8 cellular contexts compared by ENCODE assay signal in genomic region chr22:24146190-24146616, GRCh38. TPM values are rescaled to one million over a fixed set of nuclear protein-coding genes. Genes with fewer than 3 reads are reported as not detected.
DNase-seq lines count a peak whose midpoint lies in the region; ATAC-seq and TF ChIP-seq lines count a peak whose summit lies in the region.

No MANE protein-coding gene starts in this region.

- H3K4me1 Mint-ChIP-seq in T-helper 2 cell treated with Interferon-gamma antibody and Interleukin-4, amounts not matched to agents 5 μg/mL and 100 μg/mL, for 36 hours (ENCODE audit: low read depth), result peaks cover 39% of the 10 kb centered on the region
- peaks cover 32% of the 10 kb centered on the region for H3K4me1 Mint-ChIP-seq in neural progenitor cell

- H3K27ac Mint-ChIP-seq in T-helper 2 cell treated with Interferon-gamma antibody and Interleukin-4, amounts not matched to agents 5 μg/mL and 100 μg/mL, for 36 hours, result peak overlapping the region; percentile 56
- peak overlapping the region; percentile 34 for H3K27ac Mint-ChIP-seq in neural progenitor cell

- peaks cover 1% of the 10 kb centered on the region for H3K4me1 ChIP-seq in neural progenitor cell

- peaks cover 6% of the 10 kb centered on the region for H3K36me3 Mint-ChIP-seq in T-helper 2 cell treated with Interferon-gamma antibody and Interleukin-4, amounts not matched to agents 5 μg/mL and 100 μg/mL, for 36 hours (ENCODE audit: low read depth)
- no peaks in the 10 kb centered on the region for H3K36me3 Mint-ChIP-seq in neural progenitor cell

- ATAC-seq in GM18907 (IDR thresholded peaks at IDR 0.05; ENCODE audit: unreplicated experiment), result peak; percentile 72
- ATAC-seq in esophagus mucosa, result peak; percentile 37
- no peak for ATAC-seq in HG02840 (IDR thresholded peaks at IDR 0.05; ENCODE audit: low FRiP score, unreplicated experiment)
- ATAC-seq in HG03159 (IDR thresholded peaks at IDR 0.05; ENCODE audit: unreplicated experiment), result no peak

- H3K9me3 ChIP-seq in neural progenitor cell (ENCODE audit: low read depth), result no peaks in the 10 kb centered on the region

- peaks cover 29% of the 10 kb centered on the region for H4K20me1 ChIP-seq in neural progenitor cell (ENCODE audit: low read depth)

- H3K27ac ChIP-seq in neural progenitor cell, result peak overlapping the region; percentile 16

- no peak overlapping the region for H3K4me3 ChIP-seq in neural progenitor cell

- no peak for TF ChIP-seq CTCF in neural progenitor cell (IDR thresholded peaks at IDR 0.05)

- DNase-seq in Ammon's horn (ENCODE audit: low spot score), result peak; percentile 51
- peak; percentile 84 for DNase-seq in KBM-7
- peak; percentile 10 for DNase-seq in T-helper 2 cell treated with Interferon-gamma antibody and Interleukin-4, amounts not matched to agents 5 μg/mL and 100 μg/mL, for 36 hours (ENCODE audit: low spot score)
- peak; percentile 26 for DNase-seq in neural progenitor cell (ENCODE audit: low spot score)

- H3K9ac ChIP-seq in neural progenitor cell, result no peak overlapping the region

- H2AFZ ChIP-seq in neural progenitor cell (replicated peaks), result no peak overlapping the region

- no peaks in the 10 kb centered on the region for H3K79me2 ChIP-seq in neural progenitor cell (ENCODE audit: low read depth)

- H3K27me3 Mint-ChIP-seq in T-helper 2 cell treated with Interferon-gamma antibody and Interleukin-4, amounts not matched to agents 5 μg/mL and 100 μg/mL, for 36 hours (ENCODE audit: low read depth), result no peaks in the 10 kb centered on the region
- H3K27me3 Mint-ChIP-seq in neural progenitor cell (ENCODE audit: insufficient read depth, low read depth), result peaks cover under 1% of the 10 kb centered on the region

- no peaks in the 10 kb centered on the region for H3K36me3 ChIP-seq in neural progenitor cell

- H3K4me3 Mint-ChIP-seq in T-helper 2 cell treated with Interferon-gamma antibody and Interleukin-4, amounts not matched to agents 5 μg/mL and 100 μg/mL, for 36 hours, result peak overlapping the region; percentile 44
- no peak overlapping the region for H3K4me3 Mint-ChIP-seq in neural progenitor cell

- H3K4me2 ChIP-seq in neural progenitor cell, result no peak overlapping the region

- H3K9me3 Mint-ChIP-seq in T-helper 2 cell treated with Interferon-gamma antibody and Interleukin-4, amounts not matched to agents 5 μg/mL and 100 μg/mL, for 36 hours, result no peaks in the 10 kb centered on the region
- no peaks in the 10 kb centered on the region for H3K9me3 Mint-ChIP-seq in neural progenitor cell

- in situ Hi-C loops in KBM-7 (cut with MboI; ENCODE audit: low pct_unique_long_range_greater_than_20kb, low sequenced_read_pairs), result no loop called here

- H3F3A ChIP-seq in neural progenitor cell (ENCODE audit: low read depth), result no peaks in the 10 kb centered on the region

- H3K27me3 ChIP-seq in neural progenitor cell, result no peaks in the 10 kb centered on the region

RNA-seq across cellular contexts. Expression of gene SUSD2, which starts 35.1 kb away (rescaled TPM):
- total RNA-seq in esophagus mucosa, result 1.4 TPM
- total RNA-seq in neural progenitor cell (ENCODE audit: low replicate concordance), result 0.02 and 0.25 TPM in 2 replicates

Comparison
In these comparisons a context has a peak if more than half of its experiments do, and no peak if none do; other contexts are left out.
1. DNase-seq: peak in every context shown above with its lines; median percentile 84 in KBM-7; 51 in Ammon's horn; 26 in neural progenitor cell; 10 in T-helper 2 cell treated with Interferon-gamma antibody and Interleukin-4, amounts not matched to agents 5 μg/mL and 100 μg/mL, for 36 hours.
2. ATAC-seq: peak in GM18907 (single experiment) and esophagus mucosa (single experiment); none in HG02840 (single experiment) and HG03159 (single experiment).